In genomic region chr10:7506571-7506970, GRCh38 we compare ENCODE assay signal across 23 cellular contexts.
DNase-seq lines count a peak whose midpoint lies in the region; ATAC-seq and TF ChIP-seq lines count a peak whose summit lies in the region.
"Had no signal": no experiment of that assay in that cellular context is flagged by ENCODE, and none has a peak within 500 bp of the region (broad histone marks: within the 10 kb centered on the region; RNA-seq: fewer than 3 reads in every experiment).

No MANE protein-coding gene starts in this region.

- H3K4me1 Mint-ChIP-seq in CD4-positive, alpha-beta T cell (ENCODE audit: low read depth), result peaks cover 58% of the 10 kb centered on the region
- H3K4me1 Mint-ChIP-seq in CD8-positive, alpha-beta T cell (ENCODE audit: low read depth), result peaks cover 54% of the 10 kb centered on the region
- peaks cover 37 to 50% (median 50%) of the 10 kb centered on the region in 3 donors for H3K4me1 Mint-ChIP-seq in T-cell
- H3K4me1 Mint-ChIP-seq in immature natural killer cell, result peaks cover 50 to 64% of the 10 kb centered on the region in 2 donors
- H3K4me1 Mint-ChIP-seq: brain, GM23338 had no signal

- no peak overlapping the region for H3K4me3 ChIP-seq in CD8-positive, alpha-beta T cell (ENCODE audit: low read depth, low read length)
- H3K4me3 ChIP-seq: GM23338, MG63, smooth muscle cell had no signal

- POLR2A ChIA-PET in CD4-positive, alpha-beta T cell (lab: Charles Lee), result interaction anchor here (1.2 kb wide), 1 partner anchor 22 kb away, joined by 4 read pairs; no protein-coding TSS in a partner anchor
- POLR2A ChIA-PET in CD8-positive, alpha-beta T cell (lab: Charles Lee), result interaction anchor here (1.2 to 1.6 kb wide), 2 partner anchors 14 to 22 kb away, joined by 3 to 6 read pairs; no protein-coding TSS in a partner anchor
- POLR2A ChIA-PET in T-cell (lab: Charles Lee), result no interaction called here

- peaks cover 12% of the 10 kb centered on the region for H3K9me3 ChIP-seq in CD4-positive, alpha-beta T cell (ENCODE audit: control insufficient read depth, low read length)
- no peaks in the 10 kb centered on the region for H3K9me3 ChIP-seq in CD8-positive, alpha-beta T cell (ENCODE audit: low read length)
- H3K9me3 ChIP-seq: MG63, SK-N-SH had no signal

- H3K4me3 Mint-ChIP-seq in CD4-positive, alpha-beta T cell, result peak overlapping the region; percentile 8
- H3K4me3 Mint-ChIP-seq in CD8-positive, alpha-beta T cell, result no peak overlapping the region
- H3K4me3 Mint-ChIP-seq in T-cell (peak overlapping the region in 1 of 3 donors; percentile 66), immature natural killer cell (peak overlapping the region in 3 of 5 donors; percentile 39 to 87 (median 50))
- H3K4me3 Mint-ChIP-seq: brain, GM23338, type B pancreatic cell had no signal

- peaks cover 23% of the 10 kb centered on the region for H3K4me1 ChIP-seq in CD8-positive, alpha-beta T cell (ENCODE audit: insufficient read depth, low read length)

- H3K27me3 Mint-ChIP-seq in CD4-positive, alpha-beta T cell, result no peaks in the 10 kb centered on the region
- no peaks in the 10 kb centered on the region for H3K27me3 Mint-ChIP-seq in CD8-positive, alpha-beta T cell (ENCODE audit: low read depth)
- H3K27me3 Mint-ChIP-seq in T-cell, result no peaks in the 10 kb centered on the region
- H3K27me3 Mint-ChIP-seq in immature natural killer cell (ENCODE audit: low read depth in 3 of 3), result peaks cover 3 to 17% (median 3%) of the 10 kb centered on the region in 3 donors

- intact Hi-C loops in CD4-positive, alpha-beta T cell (cut with DNase I, micrococcal nuclease), result no loop called here
- intact Hi-C loops in CD8-positive, alpha-beta T cell (cut with DNase I, micrococcal nuclease), result no loop called here

- DNase-seq in CD4-positive, alpha-beta T cell, result no peak
- DNase-seq in CD8-positive, alpha-beta T cell, result peak in 1 of 7 experiments; percentile 29
- DNase-seq in T-cell (no peak), immature natural killer cell (no peak), T1000 (lab: John Stamatoyannopoulos, UW) (no peak), EL (no peak)
- DNase-seq: activated CD4-positive, CD25-positive, alpha-beta regulatory T cell treated with anti-CD3 and anti-CD28 coated beads, Interleukin-2, amount 50 U/mL, for 72 hours; COR-L47; DMS79 treated with DMSO at 0.1 percent for 48 hours; left colon; MG63; midbrain; NCI-H1436 treated with DMSO at 0.1 percent for 48 hours; NCI-H2171 treated with DMSO at 0.1 percent for 48 hours; NCI-H526; RPMI8226; SK-N-SH; stimulated activated CD4-positive, alpha-beta T cell treated with anti-CD3 and anti-CD28 coated beads, Interleukin-4, amount 100 ng/mL, for 1 hour had no signal

- H3K27ac Mint-ChIP-seq in CD4-positive, alpha-beta T cell, result peak overlapping the region; percentile 91
- peak overlapping the region; percentile 77 for H3K27ac Mint-ChIP-seq in CD8-positive, alpha-beta T cell
- H3K27ac Mint-ChIP-seq in T-cell (peak overlapping the region; percentile 57 to 97), immature natural killer cell (peak overlapping the region; percentile 5 to 92 (median 70))
- H3K27ac Mint-ChIP-seq: brain, GM23338, type B pancreatic cell had no signal

- no peak overlapping the region for H3K27ac ChIP-seq in CD4-positive, alpha-beta T cell (ENCODE audit: low read depth, low read length)
- H3K27ac ChIP-seq in CD8-positive, alpha-beta T cell (ENCODE audit: low read depth, low read length), result no peak overlapping the region

- H3K36me3 ChIP-seq in CD8-positive, alpha-beta T cell (ENCODE audit: insufficient read depth, low read length), result no peaks in the 10 kb centered on the region
- H3K36me3 ChIP-seq: MG63 had no signal

- no peaks in the 10 kb centered on the region for H3K27me3 ChIP-seq in CD4-positive, alpha-beta T cell (ENCODE audit: control insufficient read depth, insufficient read depth, low read length)
- no peaks in the 10 kb centered on the region for H3K27me3 ChIP-seq in CD8-positive, alpha-beta T cell (ENCODE audit: insufficient read depth, low read length)

- CTCF ChIA-PET in CD4-positive, alpha-beta T cell (lab: Charles Lee), result interaction anchor here (1.1 kb wide), 1 partner anchor 1805 kb away, joined by 3 read pairs; no protein-coding TSS in a partner anchor
- CTCF ChIA-PET in CD8-positive, alpha-beta T cell (lab: Charles Lee), result interaction anchor here (0.7 to 1.7 kb wide), 3 partner anchors 16 to 38 kb away, joined by 3 to 5 read pairs (median 4); no protein-coding TSS in a partner anchor
- CTCF ChIA-PET in T-cell (lab: Charles Lee), result no interaction called here

- H3K36me3 Mint-ChIP-seq in CD4-positive, alpha-beta T cell (ENCODE audit: low read depth), result peaks cover 17% of the 10 kb centered on the region
- H3K36me3 Mint-ChIP-seq in CD8-positive, alpha-beta T cell, result peaks cover 20% of the 10 kb centered on the region
- H3K36me3 Mint-ChIP-seq in T-cell, result peaks cover 18% of the 10 kb centered on the region
- peaks cover 7 to 19% (median 13%) of the 10 kb centered on the region in 3 donors for H3K36me3 Mint-ChIP-seq in immature natural killer cell
- H3K36me3 Mint-ChIP-seq: brain, type B pancreatic cell had no signal

- ATAC-seq in CD4-positive, alpha-beta T cell (ENCODE audit: poor library complexity), result no peak
- ATAC-seq in CD8-positive, alpha-beta T cell, result no peak
- ATAC-seq in T-cell (replicated peaks in 1 of 4), result no peak
- ATAC-seq in GM18517 (IDR thresholded peaks at IDR 0.05; ENCODE audit: unreplicated experiment), result no peak
- ATAC-seq: GM23338, left colon had no signal

- no peak for TF ChIP-seq CTCF in CD4-positive, alpha-beta T cell (IDR thresholded peaks at IDR 0.05)
- no peak for TF ChIP-seq CTCF in CD8-positive, alpha-beta T cell (IDR thresholded peaks at IDR 0.05)

- H3K9me3 Mint-ChIP-seq in CD4-positive, alpha-beta T cell, result peaks cover 17% of the 10 kb centered on the region
- H3K9me3 Mint-ChIP-seq in CD8-positive, alpha-beta T cell, result peaks cover 26% of the 10 kb centered on the region
- peaks cover 17 to 33% (median 17%) of the 10 kb centered on the region in 3 donors for H3K9me3 Mint-ChIP-seq in T-cell
- H3K9me3 Mint-ChIP-seq in immature natural killer cell, result peaks cover 0 to 15% (median 6%) of the 10 kb centered on the region in 6 donors

Comparison
In these comparisons a context has a peak if more than half of its experiments do, and no peak if none do; other contexts are left out.
1. CTCF ChIA-PET loops: an anchor here in CD4-positive, alpha-beta T cell (1.1 kb wide) and CD8-positive, alpha-beta T cell (0.7 to 1.7 kb wide); none called in T-cell.
2. POLR2A ChIA-PET loops: an anchor here in CD4-positive, alpha-beta T cell (1.2 kb wide) and CD8-positive, alpha-beta T cell (1.2 to 1.6 kb wide); none called in T-cell.